Comparison of ENCODE assay signal across 8 cellular contexts in the genomic region with DNA sequence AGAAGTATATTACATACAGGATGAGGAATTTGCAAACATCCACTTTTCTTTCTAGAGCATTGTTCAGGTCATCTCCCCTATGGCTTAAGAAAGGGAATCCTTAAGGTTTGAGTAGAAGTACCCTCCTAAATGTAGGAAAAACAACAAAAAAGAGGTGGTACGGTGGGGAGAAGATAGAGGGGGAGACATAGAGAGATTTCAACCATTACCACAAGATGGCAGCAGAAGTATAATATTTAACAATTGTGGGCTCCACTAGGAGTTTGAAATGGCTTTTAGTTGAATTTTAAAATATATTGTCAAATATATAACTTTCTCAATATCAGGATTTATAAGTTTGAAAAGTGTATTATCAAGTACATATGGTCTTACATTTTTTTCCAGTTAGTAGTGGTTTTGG.
DNase-seq lines count a peak whose midpoint lies in the region; ATAC-seq and TF ChIP-seq lines count a peak whose summit lies in the region.

No MANE protein-coding gene starts in this region.

- H3K4me2 ChIP-seq in IMR-90 (ENCODE audit: low read depth, low read length), result peak overlapping the region; percentile 67; the same call in 1 of the 2 replicates
- no peak overlapping the region for H3K4me2 ChIP-seq in mesenchymal stem cell (ENCODE audit: low read length, poor library complexity, severe bottlenecking)

- H2BK5ac ChIP-seq in IMR-90 (ENCODE audit: low read depth, low read length, poor library complexity, severe bottlenecking) (peak overlapping the region; percentile 96), mesenchymal stem cell (ENCODE audit: low read depth, low read length, poor library complexity, severe bottlenecking) (no peak overlapping the region)

- H2AK5ac ChIP-seq in IMR-90 (ENCODE audit: low read depth, low read length) (no peak overlapping the region), mesenchymal stem cell (ENCODE audit: low read length, severe bottlenecking) (no peak overlapping the region)

- H3K18ac ChIP-seq in IMR-90 (ENCODE audit: low read depth, low read length) (peak overlapping the region; percentile 36; the same call in 1 of the 2 replicates), mesenchymal stem cell (ENCODE audit: low read depth in 1 of 2, low read length in 2 of 2) (no peak overlapping the region)

- H3K14ac ChIP-seq in IMR-90 (replicated peaks; ENCODE audit: low read depth, low read length) (peak overlapping the region; percentile 79; the same call in 1 of the 2 replicates), mesenchymal stem cell (ENCODE audit: low read length in 2 of 2) (no peak overlapping the region)

- H3K23ac ChIP-seq in IMR-90 (ENCODE audit: low read depth, low read length) (peak overlapping the region; percentile 71; the same call in 1 of the 2 replicates), mesenchymal stem cell (ENCODE audit: low read length in 2 of 2) (no peak overlapping the region)

- H3K79me1 ChIP-seq in IMR-90 (ENCODE audit: low read depth in 1 of 2, low read length in 2 of 2) (peaks cover 11 to 42% of the 10 kb centered on the region in 2 experiments; a peak in 3 of 4 replicates), mesenchymal stem cell (replicated peaks; ENCODE audit: low read length, poor library complexity, severe bottlenecking) (no peaks in the 10 kb centered on the region)

- H3K9me3 Mint-ChIP-seq in MCF 10A (ENCODE audit: unreplicated experiment), result no peaks in the 10 kb centered on the region

- no peaks in the 10 kb centered on the region for H4K20me1 ChIP-seq in IMR-90 (ENCODE audit: insufficient read depth, low read length)

- H3K9me3 ChIP-seq in IMR-90 (ENCODE audit: control insufficient read depth, insufficient read depth, low read length) (no peaks in the 10 kb centered on the region), mesenchymal stem cell (ENCODE audit: control insufficient read depth, low read length) (no peaks in the 10 kb centered on the region)

- H2BK12ac ChIP-seq in mesenchymal stem cell (ENCODE audit: low read length in 2 of 2), result no peak overlapping the region

- no peak overlapping the region for H2AFZ ChIP-seq in IMR-90 (replicated peaks; ENCODE audit: low read length, poor library complexity)
- H2AFZ ChIP-seq in mesenchymal stem cell (ENCODE audit: low read depth, low read length), result no peak overlapping the region

- H3K27me3 Mint-ChIP-seq in MCF 10A (ENCODE audit: insufficient read depth, unreplicated experiment), result peaks cover 67% of the 10 kb centered on the region

- H4K8ac ChIP-seq in IMR-90 (ENCODE audit: low read depth in 2 of 2, low read length in 2 of 2) (peak overlapping the region in 1 of 2 experiments; percentile 82; a peak in 3 of 4 replicates), mesenchymal stem cell (ENCODE audit: low read length) (no peak overlapping the region)

- WGBS in IMR-90 (ENCODE audit: extremely low coverage in 2 of 2, insufficient read length in 1 of 2), 2 experiments, result no CpG with 5 or more reads among the region's 1 CpG
- no CpG with 5 or more reads among the region's 1 CpG for WGBS in mesenchymal stem cell

- no peak for TF ChIP-seq POLR2A in IMR-90 (IDR thresholded peaks at IDR 0.05; ENCODE audit: low read depth, low read length)

- peaks cover 14% of the 10 kb centered on the region for H3K4me1 ChIP-seq in IMR-90 (ENCODE audit: control insufficient read depth, insufficient read depth, low read length)
- peaks cover 2% of the 10 kb centered on the region for H3K4me1 ChIP-seq in mesenchymal stem cell (ENCODE audit: control insufficient read depth, insufficient read depth, low read depth, low read length)

- H2BK15ac ChIP-seq in IMR-90 (ENCODE audit: low read depth, low read length) (no peak overlapping the region), mesenchymal stem cell (ENCODE audit: low read depth, poor library complexity, severe bottlenecking) (no peak overlapping the region)

- dilution Hi-C loops in IMR-90 (cut with HindIII; ENCODE audit: low sequenced_read_pairs, unreplicated experiment), result no loop called here

- intact Hi-C loops in IMR-90 (cut with micrococcal nuclease), result loop anchor here (2.0 to 10.0 kb wide), 3 partner anchors 693 to 1213 kb away; a partner anchor contains a TSS
- intact Hi-C loops in MCF 10A (cut with micrococcal nuclease), result loop anchor here (1.0 to 10.0 kb wide), 4 partner anchors 213 to 1214 kb away; no protein-coding TSS in a partner anchor

- H2AK9ac ChIP-seq in IMR-90 (replicated peaks; ENCODE audit: low read depth, low read length, poor library complexity), result no peak overlapping the region

- H3K4me3 Mint-ChIP-seq in MCF 10A (ENCODE audit: unreplicated experiment), result no peak overlapping the region

- H3K27me3 ChIP-seq in IMR-90 (ENCODE audit: control insufficient read depth, insufficient read depth, low read length), result no peaks in the 10 kb centered on the region
- no peaks in the 10 kb centered on the region for H3K27me3 ChIP-seq in mesenchymal stem cell (ENCODE audit: control insufficient read depth in 1 of 2, insufficient read depth in 1 of 2, low read length in 2 of 2)

- peak; percentile 70 for TF ChIP-seq CTCF in IMR-90 (conservative IDR thresholded peaks at IDR 0.05; ENCODE audit: low read depth, low read length)
- peak; percentile 46 for TF ChIP-seq CTCF in MCF 10A (IDR thresholded peaks at IDR 0.05; ENCODE audit: unreplicated experiment)

- ATAC-seq in IMR-90 (ENCODE audit: low read depth), result peak; percentile 53

- H3K9me1 ChIP-seq in IMR-90 (ENCODE audit: insufficient read depth, low read length), result no peaks in the 10 kb centered on the region

- peak overlapping the region; percentile 77; the same call in 1 of the 2 replicates for H2BK120ac ChIP-seq in IMR-90 (ENCODE audit: low read depth, low read length)
- no peak overlapping the region for H2BK120ac ChIP-seq in mesenchymal stem cell (ENCODE audit: low read depth, low read length)

- in situ Hi-C loops in IMR-90 (cut with MboI; ENCODE audit: low sequenced_read_pairs), result no loop called here

- H4K91ac ChIP-seq in IMR-90 (ENCODE audit: insufficient read depth, low read depth, low read length) (no peak overlapping the region), mesenchymal stem cell (ENCODE audit: low read length) (no peak overlapping the region)

- H4K5ac ChIP-seq in IMR-90 (ENCODE audit: low read depth, low read length), result peak overlapping the region; percentile 27; the same call in 1 of the 2 replicates

- POLR2A ChIA-PET in IMR-90 (lab: Charles Lee; ENCODE audit: unreplicated experiment) (no interaction called here), MCF 10A (lab: Yijun Ruan, JAX) (no interaction called here)

- H3K9ac ChIP-seq in IMR-90 (ENCODE audit: low read depth, low read length), result peak overlapping the region; percentile 52; the same call in 1 of the 2 replicates
- H3K9ac ChIP-seq in mesenchymal stem cell (ENCODE audit: low read length), result peak overlapping the region; percentile 80

- CTCF ChIA-PET in IMR-90 (lab: Yijun Ruan, JAX), result no interaction called here
- CTCF ChIA-PET in MCF 10A (lab: Yijun Ruan, JAX), result interaction anchor here (0.6 to 0.9 kb wide), 4 partner anchors 27 to 1215 kb away, joined by 3 to 4 read pairs (median 3); no protein-coding TSS in a partner anchor

- H3K27ac Mint-ChIP-seq in MCF 10A (ENCODE audit: low read depth, unreplicated experiment), result no peak overlapping the region

- H3K4me1 Mint-ChIP-seq in MCF 10A (ENCODE audit: insufficient read depth, unreplicated experiment), result no peaks in the 10 kb centered on the region

- H3K36me3 ChIP-seq in IMR-90 (ENCODE audit: control insufficient read depth, insufficient read depth, low read length), result no peaks in the 10 kb centered on the region
- no peaks in the 10 kb centered on the region for H3K36me3 ChIP-seq in mesenchymal stem cell (ENCODE audit: control insufficient read depth in 1 of 2, insufficient read depth in 2 of 2, low read depth in 1 of 2, low read length in 2 of 2)

- peak overlapping the region; percentile 87 for H2BK20ac ChIP-seq in IMR-90 (ENCODE audit: low read depth, low read length)

- TF ChIP-seq RAD21 in IMR-90 (IDR thresholded peaks at IDR 0.05; ENCODE audit: low read length), result peak; percentile 65

- DNase-seq in NCI-H2196 (lab: John Stamatoyannopoulos, UW; ENCODE audit: unreplicated experiment), result peak; percentile 1
- no peak for DNase-seq in NCI-H2196 treated with DMSO at 0.1 percent for 48 hours (lab: John Stamatoyannopoulos, UW; ENCODE audit: unreplicated experiment)
- no peak for DNase-seq in IMR-90
- DNase-seq in MCF 10A (ENCODE audit: unreplicated experiment), result peak; percentile 32
- DNase-seq in mesenchymal stem cell, result peak; percentile 60
- no peak for DNase-seq in activated naive CD4-positive, alpha-beta T cell treated with anti-CD3 and anti-CD28 coated beads, Interleukin-2, amount 50 U/mL, for 16 hours
- DNase-seq in NCI-H2107 (lab: John Stamatoyannopoulos, UW), result no peak
- no peak for DNase-seq in activated CD8-positive, alpha-beta memory T cell treated with anti-CD3 and anti-CD28 coated beads, Interleukin-2, amount 50 U/mL, for 4 hours

- no TSS peak for BruUV-seq in IMR-90 (replicated peaks; lab: Mats Ljungman, UMichigan)
- no TSS peak for BruUV-seq in MCF 10A (replicated peaks; lab: Mats Ljungman, UMichigan)

- no peaks in the 10 kb centered on the region for H3K36me3 Mint-ChIP-seq in MCF 10A (ENCODE audit: insufficient read depth, unreplicated experiment)

- no peak overlapping the region for H3K27ac ChIP-seq in IMR-90 (ENCODE audit: insufficient read depth, low read length)
- no peak overlapping the region for H3K27ac ChIP-seq in mesenchymal stem cell (ENCODE audit: low read length, poor library complexity, severe bottlenecking)

- H3K4ac ChIP-seq in IMR-90 (ENCODE audit: low read depth, low read length) (no peak overlapping the region), mesenchymal stem cell (ENCODE audit: low read depth in 1 of 2, low read length in 2 of 2) (no peak overlapping the region)

- H3K56ac ChIP-seq in IMR-90 (ENCODE audit: extremely low read depth, insufficient read depth, low read length), result peak overlapping the region; percentile 65

- no peak overlapping the region for H3K4me3 ChIP-seq in IMR-90 (ENCODE audit: insufficient read depth, low read depth, low read length)
- H3K4me3 ChIP-seq in mesenchymal stem cell (ENCODE audit: insufficient read depth in 1 of 2, low read depth in 1 of 2, low read length in 2 of 2), result no peak overlapping the region

TF ChIP-seq in IMR-90, 13 proteins besides CTCF, POLR2A, EP300 and RAD21:
- no peak for TF ChIP-seq RCOR1 (IDR thresholded peaks at IDR 0.05; ENCODE audit: insufficient replicate concordance, low read length)
- TF ChIP-seq, protein P1, sequence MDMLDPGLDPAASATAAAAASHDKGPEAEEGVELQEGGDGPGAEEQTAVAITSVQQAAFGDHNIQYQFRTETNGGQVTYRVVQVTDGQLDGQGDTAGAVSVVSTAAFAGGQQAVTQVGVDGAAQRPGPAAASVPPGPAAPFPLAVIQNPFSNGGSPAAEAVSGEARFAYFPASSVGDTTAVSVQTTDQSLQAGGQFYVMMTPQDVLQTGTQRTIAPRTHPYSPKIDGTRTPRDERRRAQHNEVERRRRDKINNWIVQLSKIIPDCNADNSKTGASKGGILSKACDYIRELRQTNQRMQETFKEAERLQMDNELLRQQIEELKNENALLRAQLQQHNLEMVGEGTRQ (IDR thresholded peaks at IDR 0.05; ENCODE audit: low read depth, low read length), result no peak
- TF ChIP-seq SMC3 (IDR thresholded peaks at IDR 0.05; ENCODE audit: low read depth, low read length), result peak; percentile 46
- TF ChIP-seq RFX5 (IDR thresholded peaks at IDR 0.05; ENCODE audit: low read depth, low read length), result no peak
- TF ChIP-seq NFE2L2 (IDR thresholded peaks at IDR 0.05; ENCODE audit: low read depth, low read length), result no peak

Comparison
In these comparisons a context has a peak if more than half of its experiments do, and no peak if none do; other contexts are left out.
1. DNase-seq: peak in NCI-H2196 (single experiment), MCF 10A (single experiment) and mesenchymal stem cell (single experiment); none in NCI-H2196 treated with DMSO at 0.1 percent for 48 hours (single experiment), IMR-90 (single experiment), activated naive CD4-positive, alpha-beta T cell treated with anti-CD3 and anti-CD28 coated beads, Interleukin-2, amount 50 U/mL, for 16 hours (single experiment), NCI-H2107 (single experiment) and activated CD8-positive, alpha-beta memory T cell treated with anti-CD3 and anti-CD28 coated beads, Interleukin-2, amount 50 U/mL, for 4 hours (single experiment).